14 cellular contexts compared by ENCODE assay signal in genomic region chr7:43479042-43479441, GRCh38.
DNase-seq lines count a peak whose midpoint lies in the region; ATAC-seq and TF ChIP-seq lines count a peak whose summit lies in the region.
"Had no signal": no experiment of that assay in that cellular context is flagged by ENCODE, and none has a peak within 500 bp of the region (broad histone marks: within the 10 kb centered on the region; RNA-seq: fewer than 3 reads in every experiment).

No MANE protein-coding gene starts in this region.

- H3K9me3 ChIP-seq in DND-41 (ENCODE audit: insufficient read depth, low read length, severe bottlenecking) (no peaks in the 10 kb centered on the region), OCI-LY7 (ENCODE audit: low read length) (no peaks in the 10 kb centered on the region)

- 0 out of 2 replicates have a peak overlapping the region, but pooled peaks have one; percentile 15 for H2AFZ ChIP-seq in DND-41 (ENCODE audit: low read depth, low read length)
- no peak overlapping the region for H2AFZ ChIP-seq in OCI-LY7 (ENCODE audit: low read length)

- DNase-seq in DND-41 (peak; percentile 28), OCI-LY7 (ENCODE audit: low spot score) (peak; percentile 16), epithelial cell of esophagus (ENCODE audit: low read depth) (peak; percentile 24), NCI-H510A treated with DMSO at 0.1 percent for 48 hours (lab: John Stamatoyannopoulos, UW) (no peak), GM10266 (ENCODE audit: extremely low spot score) (no peak), 8988T (no peak)
- DNase-seq in stimulated activated CD4-positive, alpha-beta T cell treated with anti-CD3 and anti-CD28 coated beads, Interleukin-2, amount 100 ng/mL, for 48 hours: no peak
- DNase-seq: activated CD4-positive, alpha-beta T cell treated with anti-CD3 and anti-CD28 coated beads, Interleukin-2, amount 10 ng/mL, durations not matched to agents 24 days and 14 days; activated T-cell treated with anti-CD3 and anti-CD28 coated beads, Interleukin-2, amount 50 U/mL, for 72 hours; amygdala; NCI-H2107; stimulated activated naive CD8-positive, alpha-beta T cell treated with anti-CD3 and anti-CD28 coated beads, Interleukin-15, amount 100 ng/mL, for 72 hours had no signal

- H4K20me1 ChIP-seq in DND-41 (ENCODE audit: insufficient read depth, low read length) (no peaks in the 10 kb centered on the region), OCI-LY7 (ENCODE audit: insufficient read depth, low read length) (no peaks in the 10 kb centered on the region)

- CTCF ChIA-PET in OCI-LY7 (lab: Charles Lee; ENCODE audit: unreplicated experiment): no interaction called here

- H3K4me1 ChIP-seq in DND-41 (ENCODE audit: insufficient read depth, low read length) (peaks cover 38% of the 10 kb centered on the region), OCI-LY7 (ENCODE audit: insufficient read depth, low read length, poor library complexity, severe bottlenecking) (no peaks in the 10 kb centered on the region)

- no peaks in the 10 kb centered on the region for H3K9me2 ChIP-seq in OCI-LY7 (ENCODE audit: insufficient read depth, low read length)

- H3K27ac ChIP-seq in DND-41 (ENCODE audit: low read length) (no peak overlapping the region; the same call in 1 of the 2 replicates), OCI-LY7 (ENCODE audit: low read depth, low read length, poor library complexity, severe bottlenecking) (no peak overlapping the region)

- H3K9ac ChIP-seq in DND-41 (ENCODE audit: low read depth, low read length): no peak overlapping the region

- no peaks in the 10 kb centered on the region for H3K36me3 ChIP-seq in DND-41 (ENCODE audit: insufficient read depth, low read length)
- H3K36me3 ChIP-seq in OCI-LY7 (ENCODE audit: insufficient read depth, low read length): no peaks in the 10 kb centered on the region

- no peaks in the 10 kb centered on the region for H3K79me2 ChIP-seq in DND-41 (ENCODE audit: insufficient read depth, low read length)
- no peaks in the 10 kb centered on the region for H3K79me2 ChIP-seq in OCI-LY7 (ENCODE audit: insufficient read depth, low read depth, low read length)

- H3K4me3 ChIP-seq in DND-41 (ENCODE audit: low read depth in 1 of 2, low read length in 2 of 2) (no peak overlapping the region), OCI-LY7 (ENCODE audit: low read depth, low read length, poor library complexity, severe bottlenecking) (no peak overlapping the region), epithelial cell of esophagus (ENCODE audit: low read length) (no peak overlapping the region)
- H3K4me3 ChIP-seq: lung had no signal

- peak; percentile 53; the same call in 2 of the 3 replicates for ATAC-seq in DND-41 (ENCODE audit: insufficient read depth, low read depth)
- ATAC-seq in GM18867 (IDR thresholded peaks at IDR 0.05; ENCODE audit: unreplicated experiment): peak; percentile 42
- ATAC-seq: activated T-cell treated with anti-CD3 and anti-CD28 coated beads, Interleukin-2, amount 50 U/mL, for 72 hours; stimulated activated naive CD8-positive, alpha-beta T cell treated with anti-CD3 and anti-CD28 coated beads, Interleukin-15, amount 100 ng/mL, for 72 hours had no signal

- H3K27me3 ChIP-seq in DND-41 (ENCODE audit: insufficient read depth, low read length, poor library complexity): no peaks in the 10 kb centered on the region

- TF ChIP-seq CTCF in DND-41 (IDR thresholded peaks at IDR 0.05; ENCODE audit: borderline replicate concordance, extremely low read depth, low read length, poor library complexity, severe bottlenecking) (peak; percentile 52), OCI-LY7 (conservative IDR thresholded peaks at IDR 0.05; ENCODE audit: low read length) (peak; percentile 42; the same call in 1 of the 2 replicates), epithelial cell of esophagus (IDR thresholded peaks at IDR 0.05; ENCODE audit: insufficient read depth, low read depth, low read length, missing control alignments) (no peak), GM10266 (IDR thresholded peaks at IDR 0.05; ENCODE audit: control insufficient read depth, insufficient read depth, low read depth, missing control alignments) (no peak)

- intact Hi-C loops in OCI-LY7 (cut with micrococcal nuclease; ENCODE audit: unreplicated experiment): no loop called here

- POLR2A ChIA-PET in OCI-LY7 (lab: Charles Lee): no interaction called here

- no TSS peak for BruUV-seq in OCI-LY7 (replicated peaks; lab: Mats Ljungman, UMichigan)

- H3K4me2 ChIP-seq in DND-41 (ENCODE audit: insufficient read depth, low read length) (no peak overlapping the region), OCI-LY7 (ENCODE audit: low read length) (no peak overlapping the region)

Comparison
In these comparisons a context has a peak if more than half of its experiments do, and no peak if none do; other contexts are left out.
1. DNase-seq: peak in DND-41 (single experiment), OCI-LY7 (single experiment) and epithelial cell of esophagus (single experiment); none in NCI-H510A treated with DMSO at 0.1 percent for 48 hours (single experiment), GM10266 (single experiment), stimulated activated CD4-positive, alpha-beta T cell treated with anti-CD3 and anti-CD28 coated beads, Interleukin-2, amount 100 ng/mL, for 48 hours (0 of 2) and 8988T (single experiment).
2. CTCF ChIP-seq: peak in DND-41 (single experiment) and OCI-LY7 (single experiment); none in epithelial cell of esophagus (single experiment) and GM10266 (single experiment).